In genomic region chr1:100879422-100879821, GRCh38 we compare ENCODE assay signal across 14 cellular contexts. TPM values are rescaled to one million over a fixed set of nuclear protein-coding genes. Genes with fewer than 3 reads are reported as not detected.
DNase-seq lines count a peak whose midpoint lies in the region; ATAC-seq and TF ChIP-seq lines count a peak whose summit lies in the region.
"Had no signal": no experiment of that assay in that cellular context is flagged by ENCODE, and none has a peak within 500 bp of the region (broad histone marks: within the 10 kb centered on the region; RNA-seq: fewer than 3 reads in every experiment).

No MANE protein-coding gene starts in this region.

- H3K9me3 ChIP-seq in right cardiac atrium (ENCODE audit: control insufficient read depth, low read length) (no peaks in the 10 kb centered on the region), IMR-90 (ENCODE audit: control insufficient read depth, insufficient read depth, low read length) (peaks cover 2% of the 10 kb centered on the region), transverse colon (no peaks in the 10 kb centered on the region)
- H3K9me3 ChIP-seq: HAP-1 had no signal

- DNase-seq in Right ventricle myocardium inferior (ENCODE audit: missing footprints) (no peak), right cardiac atrium (no peak), IMR-90 (no peak), amniotic epithelial cell (ENCODE audit: low read depth) (peak; percentile 49), fibroblast of villous mesenchyme (ENCODE audit: low read depth) (peak; percentile 16), AG20443 (ENCODE audit: low spot score) (no peak), EL (no peak), transverse colon (no peak)
- DNase-seq: 8988T; C1 segment of cervical spinal cord; Calu3; CD4-positive, alpha-beta T cell; DMS79 had no signal

- H4K5ac ChIP-seq in IMR-90 (ENCODE audit: low read depth, low read length) = no peak overlapping the region

- no peak overlapping the region for H2BK5ac ChIP-seq in IMR-90 (ENCODE audit: low read depth, low read length, poor library complexity, severe bottlenecking)

- no peak for TF ChIP-seq RAD21 in IMR-90 (IDR thresholded peaks at IDR 0.05; ENCODE audit: low read length)

- no peak overlapping the region for H2AK5ac ChIP-seq in IMR-90 (ENCODE audit: low read depth, low read length)

- no peak overlapping the region for H3K18ac ChIP-seq in IMR-90 (ENCODE audit: low read depth, low read length)

- BruUV-seq in IMR-90 (replicated peaks; lab: Mats Ljungman, UMichigan) = no TSS peak

- H3K4me1 ChIP-seq in right cardiac atrium (ENCODE audit: control insufficient read depth, insufficient read depth, low read length) (no peaks in the 10 kb centered on the region), IMR-90 (ENCODE audit: control insufficient read depth, insufficient read depth, low read length) (no peaks in the 10 kb centered on the region), transverse colon (no peaks in the 10 kb centered on the region)
- H3K4me1 ChIP-seq: HAP-1 had no signal

- H3K79me1 ChIP-seq in IMR-90 (ENCODE audit: low read depth in 1 of 2, low read length in 2 of 2) = peaks cover 0 to 3% of the 10 kb centered on the region in 2 experiments; a peak in 2 of 4 replicates

- H3K14ac ChIP-seq in IMR-90 (replicated peaks; ENCODE audit: low read depth, low read length) = no peak overlapping the region

- no peak for TF ChIP-seq EP300 in transverse colon (IDR thresholded peaks at IDR 0.05; ENCODE audit: low read depth)

- H3K4ac ChIP-seq in IMR-90 (ENCODE audit: low read depth, low read length) = no peak overlapping the region

- H3K27me3 ChIP-seq in right cardiac atrium (ENCODE audit: control insufficient read depth, insufficient read depth) = no peaks in the 10 kb centered on the region
- no peaks in the 10 kb centered on the region for H3K27me3 ChIP-seq in IMR-90 (ENCODE audit: control insufficient read depth, insufficient read depth, low read length)
- H3K27me3 ChIP-seq in transverse colon = no peaks in the 10 kb centered on the region

- H3K9ac ChIP-seq in IMR-90 (ENCODE audit: low read depth, low read length) = no peak overlapping the region

- in situ Hi-C loops in IMR-90 (cut with MboI; ENCODE audit: low sequenced_read_pairs) = loop anchor here (25.0 kb wide), 1 partner anchor 617 kb away; the partner anchor contains the start of gene RTCA
- in situ Hi-C loops in transverse colon (cut with MboI; ENCODE audit: low pct_ligation_motif_present in 1 of 4, low pct_unique_long_range_greater_than_20kb in 1 of 4, low sequenced_read_pairs in 3 of 4) = loop anchor here in 2 of 4 donors (10.0 to 25.0 kb wide), 2 partner anchors 417 to 425 kb away; no protein-coding TSS in a partner anchor

- no peak overlapping the region for H2BK15ac ChIP-seq in IMR-90 (ENCODE audit: low read depth, low read length)

- H3K4me2 ChIP-seq in IMR-90 (ENCODE audit: low read depth, low read length) = no peak overlapping the region

- CTCF ChIA-PET in IMR-90 (lab: Yijun Ruan, JAX) = interaction anchor here (1.5 kb wide), 1 partner anchor 15 kb away, joined by 3 read pairs; the partner anchor contains the start of gene EXTL2

- H3K56ac ChIP-seq in IMR-90 (ENCODE audit: extremely low read depth, insufficient read depth, low read length) = no peak overlapping the region

- no peaks in the 10 kb centered on the region; the same call in 1 of the 2 replicates for H3K9me1 ChIP-seq in IMR-90 (ENCODE audit: insufficient read depth, low read length)

- no peak overlapping the region for H2AFZ ChIP-seq in IMR-90 (replicated peaks; ENCODE audit: low read length, poor library complexity)

- POLR2A ChIA-PET in IMR-90 (lab: Charles Lee; ENCODE audit: unreplicated experiment) = no interaction called here

- H3K27ac ChIP-seq in right cardiac atrium (ENCODE audit: low read length) (no peak overlapping the region), IMR-90 (ENCODE audit: insufficient read depth, low read length) (no peak overlapping the region), transverse colon (no peak overlapping the region)

- no peak for TF ChIP-seq CTCF in IMR-90 (conservative IDR thresholded peaks at IDR 0.05; ENCODE audit: low read depth, low read length)
- TF ChIP-seq CTCF in fibroblast of villous mesenchyme (IDR thresholded peaks at IDR 0.05; ENCODE audit: insufficient read depth, low read depth, low read length) = no peak
- TF ChIP-seq CTCF in transverse colon (IDR thresholded peaks at IDR 0.05) = no peak

- ATAC-seq in Right ventricle myocardium inferior = peak; percentile 67
- no peak for ATAC-seq in right cardiac atrium
- no peak for ATAC-seq in IMR-90 (ENCODE audit: low read depth)

- H2BK20ac ChIP-seq in IMR-90 (ENCODE audit: low read depth, low read length) = no peak overlapping the region

- intact Hi-C loops in Right ventricle myocardium inferior (cut with DNase I) = no loop called here
- intact Hi-C loops in right cardiac atrium (cut with DNase I) = no loop called here
- intact Hi-C loops in IMR-90 (cut with micrococcal nuclease) = no loop called here
- intact Hi-C loops in transverse colon (cut with DNase I; ENCODE audit: low total_unique reads) = no loop called here

- H3K23ac ChIP-seq in IMR-90 (ENCODE audit: low read depth, low read length) = no peak overlapping the region

- no peak overlapping the region for H4K91ac ChIP-seq in IMR-90 (ENCODE audit: insufficient read depth, low read depth, low read length)

- H4K20me1 ChIP-seq in IMR-90 (ENCODE audit: insufficient read depth, low read length) = no peaks in the 10 kb centered on the region

- dilution Hi-C loops in IMR-90 (cut with HindIII; ENCODE audit: low sequenced_read_pairs, unreplicated experiment) = loop anchor here (25.0 kb wide), 1 partner anchor 417 kb away; no protein-coding TSS in a partner anchor

- no peak for TF ChIP-seq POLR2A in IMR-90 (IDR thresholded peaks at IDR 0.05; ENCODE audit: low read depth, low read length)
- no peak for TF ChIP-seq POLR2A in transverse colon (IDR thresholded peaks at IDR 0.05)

- peaks cover 4% of the 10 kb centered on the region for H3K36me3 ChIP-seq in IMR-90 (ENCODE audit: control insufficient read depth, insufficient read depth, low read length)
- H3K36me3 ChIP-seq in transverse colon = no peaks in the 10 kb centered on the region
- H3K36me3 ChIP-seq: HAP-1 had no signal

- H2BK120ac ChIP-seq in IMR-90 (ENCODE audit: low read depth, low read length) = no peak overlapping the region

- no peak overlapping the region for H2AK9ac ChIP-seq in IMR-90 (replicated peaks; ENCODE audit: low read depth, low read length, poor library complexity)

- H3K4me3 ChIP-seq in right cardiac atrium (ENCODE audit: low read length) = no peak overlapping the region
- H3K4me3 ChIP-seq in IMR-90 (ENCODE audit: insufficient read depth, low read depth, low read length) = no peak overlapping the region
- H3K4me3 ChIP-seq in fibroblast of villous mesenchyme (ENCODE audit: low read depth, low read length) = no peak overlapping the region
- no peak overlapping the region for H3K4me3 ChIP-seq in transverse colon
- H3K4me3 ChIP-seq: HAP-1 had no signal

- no peak overlapping the region for H4K8ac ChIP-seq in IMR-90 (ENCODE audit: low read depth in 2 of 2, low read length in 2 of 2)

TF ChIP-seq in IMR-90, 13 proteins besides CTCF, POLR2A, EP300 and RAD21:
- TF ChIP-seq CEBPB (IDR thresholded peaks at IDR 0.05; ENCODE audit: low read depth, low read length) (0 out of 2 replicates have a peak, but pooled peaks have one; percentile 30), MAFK (IDR thresholded peaks at IDR 0.05; ENCODE audit: low read depth, low read length) (no peak)

RNA-seq across cellular contexts. Expression of gene EXTL2, which starts 15.2 kb away (rescaled TPM):
- total RNA-seq in Right ventricle myocardium inferior (9.5 TPM), right cardiac atrium (10 to 100 TPM in 2 of 4 donors, 1 to 10 TPM in 2; 8.9 to 12.0 (median 10.3) TPM), IMR-90 (2012; rRNA removed) (26.4 and 27.6 TPM in 2 replicates), fibroblast of villous mesenchyme (22.5 and 30.7 TPM in 2 replicates), transverse colon (10 to 100 TPM in 1 of 4 donors, 1 to 10 TPM in 2, under 1 TPM in 1; 0.37 to 11.1 (median 5.4) TPM)
- polyA plus RNA-seq in right cardiac atrium (7.6 TPM), IMR-90 (2012; rRNA removed) (19.2 and 24.9 TPM in 2 replicates)
- polyA plus RNA-seq in IMR-90 (2012; cell fraction: cytosol; rRNA removed) = 5.0 and 6.2 TPM in 2 replicates
- polyA plus RNA-seq in IMR-90 (2012; cell fraction: nucleus; rRNA removed; ENCODE audit: low replicate concordance) = 5.3 and 39.8 TPM in 2 replicates

RNA-seq across cellular contexts. Expression of gene SLC30A7, which starts 16.5 kb away (rescaled TPM):
- total RNA-seq in Right ventricle myocardium inferior = 5.5 TPM
- 10 to 100 TPM in 1 of 4 donors, 1 to 10 TPM in 3; 7.2 to 12.3 (median 9.2) TPM for total RNA-seq in right cardiac atrium
- 2.1 TPM for polyA plus RNA-seq in right cardiac atrium
- 60.2 and 87.2 TPM in 2 replicates for total RNA-seq in IMR-90 (2012; rRNA removed)
- polyA plus RNA-seq in IMR-90 (2012; rRNA removed) = 5.1 and 8.4 TPM in 2 replicates
- 1.5 and 1.9 TPM in 2 replicates for polyA plus RNA-seq in IMR-90 (2012; cell fraction: cytosol; rRNA removed)
- 2.5 and 12.1 TPM in 2 replicates for polyA plus RNA-seq in IMR-90 (2012; cell fraction: nucleus; rRNA removed; ENCODE audit: low replicate concordance)
- total RNA-seq in fibroblast of villous mesenchyme = 52.5 and 90.7 TPM in 2 replicates
- 10 to 100 TPM; 10.1 to 22.7 (median 17.5) TPM for total RNA-seq in transverse colon

Comparison
In these comparisons a context has a peak if more than half of its experiments do, and no peak if none do; other contexts are left out.
1. DNase-seq: peak in amniotic epithelial cell (single experiment) and fibroblast of villous mesenchyme (single experiment); none in Right ventricle myocardium inferior (single experiment), right cardiac atrium (0 of 3), IMR-90 (single experiment), AG20443 (single experiment), EL (single experiment) and transverse colon (single experiment).